Comparison of ENCODE assay signal across 8 cellular contexts in the genomic region with DNA sequence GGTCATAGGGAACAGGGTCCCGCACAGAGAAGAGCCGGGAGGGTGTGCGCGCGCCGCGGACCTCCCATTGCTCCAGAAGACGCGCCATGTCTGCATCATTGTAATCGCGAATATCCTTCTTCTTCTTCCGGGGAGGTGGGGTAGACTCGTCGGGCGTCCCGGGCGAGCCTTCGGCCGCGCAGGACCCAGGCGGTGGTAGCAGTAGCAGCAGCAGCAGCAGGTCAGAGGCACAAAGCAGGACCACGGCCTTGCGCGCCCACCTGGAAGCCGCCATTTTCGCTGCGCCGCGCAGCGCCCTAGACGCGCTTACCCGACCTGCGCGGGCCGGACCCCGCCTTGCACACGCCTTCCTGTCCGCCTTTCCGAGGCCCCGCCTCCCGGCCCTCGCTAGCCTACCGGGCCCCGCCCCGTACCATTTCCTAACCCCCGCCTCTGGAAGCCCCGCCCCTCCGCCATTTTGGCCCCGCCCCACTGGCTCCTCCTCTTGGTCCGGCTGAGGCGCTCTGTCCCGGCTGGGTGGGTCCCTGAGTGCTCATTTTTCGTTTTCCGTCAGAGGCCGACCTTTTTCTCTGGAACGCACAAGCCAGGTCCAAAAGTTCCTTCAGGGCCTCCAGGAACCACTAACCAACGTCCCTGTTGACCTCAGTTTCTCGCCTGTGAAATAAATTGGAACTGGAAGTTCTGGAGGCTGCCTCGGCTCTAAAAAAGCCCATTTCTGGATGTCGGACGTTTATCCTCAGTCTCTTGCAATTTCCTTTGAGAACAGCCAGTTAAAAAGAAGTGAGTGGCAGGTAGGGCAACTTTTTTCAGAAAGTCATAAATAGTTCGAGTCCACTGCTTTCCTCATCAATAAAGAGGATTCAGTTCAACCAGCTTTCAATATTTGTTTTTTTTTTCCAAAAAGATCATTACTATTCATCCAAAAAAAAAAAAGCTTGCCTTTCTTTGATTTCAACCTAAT. TPM values are rescaled to one million over a fixed set of nuclear protein-coding genes. Genes with fewer than 3 reads are reported as not detected.
DNase-seq lines count a peak whose midpoint lies in the region; ATAC-seq, FAIRE-seq and TF ChIP-seq lines count a peak whose summit lies in the region.

A gene (minus strand): TSS at position 302 of the 961 bp plus-strand sequence. CDS start 28 bp downstream, at position 274.

- no peaks in the 10 kb centered on the region for H3K36me3 ChIP-seq in parathyroid adenoma (ENCODE audit: control insufficient read depth, insufficient read depth, low read length)
- H3K36me3 ChIP-seq in tibial artery, result no peaks in the 10 kb centered on the region

- H3K27ac ChIP-seq in parathyroid adenoma, result peak within 1 kb of the TSS; percentile 87
- H3K27ac ChIP-seq in tibial artery, result peak within 1 kb of the TSS; percentile 89 to 92

- no peaks in the 10 kb centered on the region for H3K9me3 Mint-ChIP-seq in activated naive CD8-positive, alpha-beta T cell treated with anti-CD3 and anti-CD28 coated beads, Interleukin-2, amount 50 U/mL, for 24 hours

- TF ChIP-seq POLR2A in GM12892 (IDR thresholded peaks at IDR 0.05; ENCODE audit: low read depth, low read length), result peak; percentile 97

- H3K27ac Mint-ChIP-seq in activated naive CD8-positive, alpha-beta T cell treated with anti-CD3 and anti-CD28 coated beads, Interleukin-2, amount 50 U/mL, for 24 hours, result peak within 1 kb of the TSS; percentile 99

- ATAC-seq in HG02840 (IDR thresholded peaks at IDR 0.05; ENCODE audit: low FRiP score, unreplicated experiment) (peak; percentile 95), Right ventricle myocardium superior (ENCODE audit: poor library complexity) (peak; percentile 98)
- peak; percentile 97 for ATAC-seq in activated naive CD8-positive, alpha-beta T cell treated with anti-CD3 and anti-CD28 coated beads, Interleukin-2, amount 50 U/mL, for 24 hours

- TF ChIP-seq CTCF in parathyroid adenoma (IDR thresholded peaks at IDR 0.05) (no peak), tibial artery (IDR thresholded peaks at IDR 0.05) (no peak)

- peak within 1 kb of the TSS; percentile 82 for H2AFZ ChIP-seq in parathyroid adenoma

- no peaks in the 10 kb centered on the region for H3K4me1 ChIP-seq in parathyroid adenoma
- peaks cover 0 to 48% (median 24%) of the 10 kb centered on the region in 4 donors for H3K4me1 ChIP-seq in tibial artery

- H3K4me2 ChIP-seq in parathyroid adenoma (ENCODE audit: low read length), result peak within 1 kb of the TSS; percentile 82

- peaks cover 59% of the 10 kb centered on the region for H3K4me1 Mint-ChIP-seq in activated naive CD8-positive, alpha-beta T cell treated with anti-CD3 and anti-CD28 coated beads, Interleukin-2, amount 50 U/mL, for 24 hours

- H3K27me3 ChIP-seq in parathyroid adenoma (ENCODE audit: control insufficient read depth, insufficient read depth, low read length) (no peaks in the 10 kb centered on the region), tibial artery (no peaks in the 10 kb centered on the region)

- H3K4me3 Mint-ChIP-seq in activated naive CD8-positive, alpha-beta T cell treated with anti-CD3 and anti-CD28 coated beads, Interleukin-2, amount 50 U/mL, for 24 hours, result peak within 1 kb of the TSS; percentile 100

- H3K36me3 Mint-ChIP-seq in activated naive CD8-positive, alpha-beta T cell treated with anti-CD3 and anti-CD28 coated beads, Interleukin-2, amount 50 U/mL, for 24 hours (ENCODE audit: low read depth), result peaks cover 17% of the 10 kb centered on the region

- intact Hi-C loops in Right ventricle myocardium superior (cut with DNase I) (no loop called here), tibial artery (cut with DNase I; ENCODE audit: low total_unique reads) (no loop called here)

- H3K9me3 ChIP-seq in parathyroid adenoma (ENCODE audit: control insufficient read depth, low read length) (no peaks in the 10 kb centered on the region), tibial artery (no peaks in the 10 kb centered on the region)

- H3K79me2 ChIP-seq in parathyroid adenoma, result peaks cover 11% of the 10 kb centered on the region

- FAIRE-seq in GM12892 (lab: Jason Lieb, UNC), result peak; percentile 80

- H3K4me3 ChIP-seq in parathyroid adenoma (ENCODE audit: low read depth, low read length) (peak within 1 kb of the TSS; percentile 73), tibial artery (peak within 1 kb of the TSS; percentile 79 to 83)

- H3K27me3 Mint-ChIP-seq in activated naive CD8-positive, alpha-beta T cell treated with anti-CD3 and anti-CD28 coated beads, Interleukin-2, amount 50 U/mL, for 24 hours, result no peaks in the 10 kb centered on the region

- peak within 1 kb of the TSS; percentile 14 for H3K9ac ChIP-seq in parathyroid adenoma

- DNase-seq in GM12892 (ENCODE audit: insufficient read length), result peak; percentile 95
- DNase-seq in NCI-H1436 (lab: John Stamatoyannopoulos, UW), result peak; percentile 97
- DNase-seq in SW480 (ENCODE audit: low spot score), result peak; percentile 93
- peak; percentile 99 for DNase-seq in activated naive CD8-positive, alpha-beta T cell treated with anti-CD3 and anti-CD28 coated beads, Interleukin-2, amount 50 U/mL, for 24 hours
- DNase-seq in Right ventricle myocardium superior, result peak; percentile 99
- DNase-seq in tibial artery, result peak; percentile 97 to 99

RNA-seq across cellular contexts. Expression of the gene that starts here (rescaled TPM):
- 12.7 TPM for polyA plus RNA-seq in GM12892 (2012; ENCODE audit: missing spikeins)
- total RNA-seq in Right ventricle myocardium superior, result 12.5 TPM

Comparison
In these comparisons a context has a peak if more than half of its experiments do, and no peak if none do; other contexts are left out.
1. Peak in every context shown above with its lines: DNase-seq, ATAC-seq, H3K4me3 ChIP-seq and H3K27ac ChIP-seq.